12 cellular contexts compared by ENCODE assay signal in genomic region chr10:62250594-62251198, GRCh38. TPM values are rescaled to one million over a fixed set of nuclear protein-coding genes. Genes with fewer than 3 reads are reported as not detected.
DNase-seq lines count a peak whose midpoint lies in the region; ATAC-seq, FAIRE-seq and TF ChIP-seq lines count a peak whose summit lies in the region.
"Had no signal": no experiment of that assay in that cellular context is flagged by ENCODE, and none has a peak within 500 bp of the region (broad histone marks: within the 10 kb centered on the region; RNA-seq: fewer than 3 reads in every experiment).

No MANE protein-coding gene starts in this region.

- dilution Hi-C loops in endothelial cell of umbilical vein (cut with MboI; ENCODE audit: extremely low pct_ligation_motif_present, low sequenced_read_pairs), result no loop called here

- intact Hi-C loops in endothelial cell of umbilical vein (cut with micrococcal nuclease), result loop anchor here (1.0 kb wide), 1 partner anchor 14 kb away; no protein-coding TSS in a partner anchor

- H3K27ac ChIP-seq in GM23248, result 0 out of 2 replicates have a peak overlapping the region, but pooled peaks have one; percentile 19
- no peak overlapping the region for H3K27ac ChIP-seq in endothelial cell of umbilical vein (ENCODE audit: insufficient read depth, low read depth, low read length)

- H2AFZ ChIP-seq in GM23248, result no peak overlapping the region
- H2AFZ ChIP-seq in endothelial cell of umbilical vein (ENCODE audit: low read depth, low read length), result no peak overlapping the region

- no peaks in the 10 kb centered on the region for H3K9me1 ChIP-seq in endothelial cell of umbilical vein (replicated peaks; ENCODE audit: control insufficient read depth, extremely low read depth, insufficient read depth, low read length)

- H3K4me2 ChIP-seq in GM23248 (ENCODE audit: unreplicated experiment) (no peak overlapping the region), endothelial cell of umbilical vein (ENCODE audit: insufficient read depth, low read length) (no peak overlapping the region)

- in situ Hi-C loops in GM23248 (cut with MboI), result loop anchor here (25.0 kb wide), 3 partner anchors 312 to 887 kb away; partner anchors contain the start of genes ADO, EGR2 and NRBF2

- FAIRE-seq in endothelial cell of umbilical vein (lab: Jason Lieb, UNC), result peak; percentile 52

- H3K27me3 ChIP-seq in GM23248 (replicated peaks; ENCODE audit: insufficient read depth), result no peaks in the 10 kb centered on the region
- H3K27me3 ChIP-seq in endothelial cell of umbilical vein (ENCODE audit: control insufficient read depth in 2 of 2, insufficient read depth in 2 of 2, low read length in 2 of 2), result no peaks in the 10 kb centered on the region

- DNase-seq in GM23248 (peak; percentile 81), NCI-H69 (lab: John Stamatoyannopoulos, UW) (peak; percentile 62), endothelial cell of umbilical vein (ENCODE audit: low read depth, low spot score) (peak; percentile 19), retinal pigment epithelial cell (ENCODE audit: low read depth) (peak; percentile 76), T-helper 2 cell (no peak), GDM1 (lab: John Stamatoyannopoulos, UW) (no peak), NCI-H774 (lab: John Stamatoyannopoulos, UW) (no peak)
- DNase-seq: activated CD4-positive, alpha-beta T cell treated with anti-CD3 and anti-CD28 coated beads, Interleukin-2, amount 50 U/mL, for 48 hours; KBM-7; stimulated activated CD4-positive, alpha-beta T cell treated with anti-CD3 and anti-CD28 coated beads, Interleukin-12 subunit alpha, Interleukin-12 subunit beta, amount 100 ng/mL, for 4 hours had no signal

- no peaks in the 10 kb centered on the region for H3K36me3 ChIP-seq in GM23248 (ENCODE audit: low read depth)
- H3K36me3 ChIP-seq in endothelial cell of umbilical vein (ENCODE audit: control insufficient read depth in 2 of 2, extremely low read depth in 1 of 2, insufficient read depth in 2 of 2, low read length in 2 of 2), result no peaks in the 10 kb centered on the region

- POLR2A ChIA-PET in endothelial cell of umbilical vein (lab: Charles Lee), result no interaction called here

- no peak for TF ChIP-seq POLR2A in endothelial cell of umbilical vein (IDR thresholded peaks at IDR 0.05; ENCODE audit: low read depth, low read length)

- H3K9ac ChIP-seq in GM23248 (no peak overlapping the region), endothelial cell of umbilical vein (replicated peaks; ENCODE audit: extremely low read depth, insufficient read depth, low read length) (no peak overlapping the region)

- TF ChIP-seq CTCF in endothelial cell of umbilical vein (IDR thresholded peaks at IDR 0.05; ENCODE audit: extremely low read depth in 1 of 2, insufficient read depth in 1 of 2, low read depth in 1 of 2, low read length in 2 of 2) (no peak), retinal pigment epithelial cell (conservative IDR thresholded peaks at IDR 0.05; ENCODE audit: low read depth, low read length) (no peak)

- H3F3A ChIP-seq in GM23248 (ENCODE audit: insufficient read depth), result peaks cover 16% of the 10 kb centered on the region

- H3K4me3 ChIP-seq in GM23248, result no peak overlapping the region
- H3K4me3 ChIP-seq in endothelial cell of umbilical vein (replicated peaks in 1 of 3; ENCODE audit: insufficient read depth in 1 of 3, low read depth in 1 of 3, low read length in 3 of 3), result no peak overlapping the region
- no peak overlapping the region for H3K4me3 ChIP-seq in retinal pigment epithelial cell (ENCODE audit: low read length)
- H3K4me3 ChIP-seq: SK-N-MC had no signal

- H3K9me3 ChIP-seq in GM23248 (ENCODE audit: low read depth) (no peaks in the 10 kb centered on the region), endothelial cell of umbilical vein (replicated peaks; ENCODE audit: control insufficient read depth, insufficient read depth, low read length) (no peaks in the 10 kb centered on the region)

- H3K9me2 ChIP-seq in GM23248 (ENCODE audit: insufficient read depth), result no peaks in the 10 kb centered on the region

- peaks cover 3% of the 10 kb centered on the region for H3K4me1 ChIP-seq in GM23248 (ENCODE audit: insufficient read depth)
- peaks cover 3% of the 10 kb centered on the region for H3K4me1 ChIP-seq in endothelial cell of umbilical vein (ENCODE audit: control insufficient read depth, extremely low read depth, insufficient read depth, low read length)

- no peak for ATAC-seq in HG02884 (IDR thresholded peaks at IDR 0.05; ENCODE audit: unreplicated experiment)

- no TSS peak for BruUV-seq in endothelial cell of umbilical vein (replicated peaks; lab: Mats Ljungman, UMichigan)

- CTCF ChIA-PET in endothelial cell of umbilical vein (lab: Charles Lee), result interaction anchor here (1.2 to 9.0 kb wide), 2 partner anchors 16 to 210 kb away, joined by 3 to 468 read pairs; no protein-coding TSS in a partner anchor

- no peaks in the 10 kb centered on the region for H3K79me2 ChIP-seq in GM23248 (ENCODE audit: insufficient read depth)
- no peaks in the 10 kb centered on the region for H3K79me2 ChIP-seq in endothelial cell of umbilical vein (ENCODE audit: control insufficient read depth, insufficient read depth, low read length)

- WGBS in GM23248 (ENCODE audit: low coverage in 1 of 2, low lambda C conversion rate in 2 of 2, missing lambda C conversion rate in 2 of 2), 2 experiments, result 78 to 81% methylated on average over 5 of the region's 5 CpGs

- no peaks in the 10 kb centered on the region for H4K20me1 ChIP-seq in GM23248 (ENCODE audit: insufficient read depth)
- H4K20me1 ChIP-seq in endothelial cell of umbilical vein (replicated peaks; ENCODE audit: control insufficient read depth, extremely low read depth, insufficient read depth, low read length), result no peaks in the 10 kb centered on the region

TF ChIP-seq in endothelial cell of umbilical vein, 7 proteins besides CTCF, POLR2A, EP300 and RAD21:
- no peak for TF ChIP-seq MYC (IDR thresholded peaks at IDR 0.05; ENCODE audit: low read depth, low read length)
- peak; percentile 33 for TF ChIP-seq JUN (IDR thresholded peaks at IDR 0.05; ENCODE audit: borderline replicate concordance, insufficient read depth, insufficient read length, low read depth)
- peak; percentile 69 for TF ChIP-seq FOS (IDR thresholded peaks at IDR 0.05; ENCODE audit: borderline replicate concordance, insufficient read depth, low read length)

RNA-seq across cellular contexts. Expression of gene RTKN2, which starts 17.9 kb away (rescaled TPM):
- total RNA-seq in GM23248 (2014; rRNA removed; shearing (Covaris generic)), result under 0.01 and 0.11 TPM in 2 replicates
- polyA plus RNA-seq in GM23248 (2016; fragmentation: Nextera tagmentation; extraction: Ambion mirVana), result 0.15 and 0.41 TPM in 2 replicates
- 4.8 and 5.5 TPM in 2 replicates for total RNA-seq in endothelial cell of umbilical vein
- polyA plus RNA-seq in endothelial cell of umbilical vein, result 0.48 and 0.65 TPM in 2 replicates
- 0.78 and 0.83 TPM in 2 replicates for polyA plus RNA-seq in endothelial cell of umbilical vein (2011; cell fraction: cytosol; rRNA removed)
- 1.6 and 2.5 TPM in 2 replicates for polyA plus RNA-seq in endothelial cell of umbilical vein (2011; cell fraction: nucleus; rRNA removed)
- 0.27 and 0.67 TPM in 2 replicates for polyA plus RNA-seq in endothelial cell of umbilical vein (2012)
- polyA minus RNA-seq in endothelial cell of umbilical vein, result 1.2 and 1.5 TPM in 2 replicates
- 1.1 TPM for polyA minus RNA-seq in endothelial cell of umbilical vein (2011; cell fraction: cytosol; rRNA and poly(A)+ RNA removed)
- polyA minus RNA-seq in endothelial cell of umbilical vein (2011; cell fraction: nucleus; rRNA and poly(A)+ RNA removed), result 2.7 and 5.2 TPM in 2 replicates

Comparison
In these comparisons a context has a peak if more than half of its experiments do, and no peak if none do; other contexts are left out.
1. DNase-seq: peak in GM23248 (single experiment), NCI-H69 (single experiment), endothelial cell of umbilical vein (single experiment) and retinal pigment epithelial cell (single experiment); none in T-helper 2 cell (0 of 5), GDM1 (single experiment) and NCI-H774 (single experiment).